8 cellular contexts compared by ENCODE assay signal in the genomic region with DNA sequence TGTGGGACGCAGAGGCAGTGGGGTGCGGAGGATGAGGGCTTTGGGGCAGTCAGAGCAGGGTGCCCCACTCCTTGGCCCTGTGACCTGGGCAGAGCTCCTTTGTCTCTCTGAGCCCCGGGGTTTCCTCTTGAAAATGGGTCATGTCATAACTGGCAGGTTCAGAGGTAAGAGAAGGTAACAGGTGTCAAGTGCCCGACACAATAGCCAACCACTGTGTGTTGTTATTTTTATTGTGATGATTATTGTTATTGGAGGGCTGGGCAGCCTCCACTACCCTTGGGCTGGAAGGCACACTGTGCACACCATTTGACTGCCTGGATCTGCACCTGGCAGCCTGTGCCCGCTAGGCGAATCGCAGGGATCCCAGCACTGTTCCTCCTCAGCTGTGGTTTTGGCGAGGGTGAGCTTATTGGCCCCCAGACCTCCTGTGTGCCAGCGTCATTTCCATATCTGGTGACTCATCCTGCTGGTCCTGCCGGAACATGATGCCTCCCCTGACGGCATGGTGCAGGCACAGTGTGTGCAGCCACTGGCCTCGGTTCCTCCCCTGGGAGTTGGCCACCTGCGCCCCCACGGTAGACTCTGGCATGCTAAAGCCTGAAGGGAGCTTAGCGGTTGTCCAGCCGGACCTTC. TPM values are rescaled to one million over a fixed set of nuclear protein-coding genes. Genes with fewer than 3 reads are reported as not detected.
DNase-seq lines count a peak whose midpoint lies in the region; ATAC-seq and TF ChIP-seq lines count a peak whose summit lies in the region.

No MANE protein-coding gene starts in this region.

- in situ Hi-C loops in astrocyte of the spinal cord (cut with HindIII; ENCODE audit: low sequenced_read_pairs), result no loop called here

- peak; percentile 19 for ATAC-seq in mucosa of descending colon
- no peak for ATAC-seq in HG02759 (IDR thresholded peaks at IDR 0.05; ENCODE audit: unreplicated experiment)
- ATAC-seq in HG03139 (IDR thresholded peaks at IDR 0.05; ENCODE audit: unreplicated experiment), result no peak

- H3K4me1 ChIP-seq in mucosa of descending colon (ENCODE audit: low read depth), result no peaks in the 10 kb centered on the region

- no peak for TF ChIP-seq CTCF in astrocyte of the spinal cord (IDR thresholded peaks at IDR 0.05; ENCODE audit: low read depth, low read length)
- no peak for TF ChIP-seq CTCF in mucosa of descending colon (IDR thresholded peaks at IDR 0.05)

- intact Hi-C loops in mucosa of descending colon (cut with DNase I, micrococcal nuclease), result no loop called here

- no peak overlapping the region for H3K4me3 ChIP-seq in astrocyte of the spinal cord (ENCODE audit: low read depth, low read length)
- H3K4me3 ChIP-seq in mucosa of descending colon, result no peak overlapping the region

- no peaks in the 10 kb centered on the region for H3K36me3 ChIP-seq in mucosa of descending colon (ENCODE audit: low read depth)

- peak; percentile 7 for DNase-seq in DMS153 treated with DMSO at 0.1 percent for 48 hours (lab: John Stamatoyannopoulos, UW; ENCODE audit: unreplicated experiment)
- peak; percentile 30 for DNase-seq in NCI-H1436 (lab: John Stamatoyannopoulos, UW)
- DNase-seq in astrocyte of the spinal cord (ENCODE audit: low read depth, low spot score), result peak; percentile 73
- no peak for DNase-seq in mucosa of descending colon
- no peak for DNase-seq in NCI-H2227 treated with DMSO at 0.1 percent for 48 hours (lab: John Stamatoyannopoulos, UW)
- no peak for DNase-seq in activated CD4-positive, alpha-beta T cell treated with anti-CD3 and anti-CD28 coated beads, Interleukin-2, amount 50 U/mL, for 48 hours

- H3K9me3 ChIP-seq in mucosa of descending colon, result no peaks in the 10 kb centered on the region

RNA-seq across cellular contexts. Expression of a gene that starts 15.4 kb away (rescaled TPM):
- 10 to 100 TPM in 1 of 3 donors, 1 to 10 TPM in 1, under 1 TPM in 1; 0.46 to 21.2 (median 1.7) TPM for total RNA-seq in mucosa of descending colon

RNA-seq across cellular contexts. Expression of a gene that starts 46.3 kb away (rescaled TPM):
- total RNA-seq in mucosa of descending colon, result 10 to 100 TPM; 54.4 to 69.3 (median 61.3) TPM

RNA-seq across cellular contexts. Expression of a gene that starts 46.4 kb away (rescaled TPM):
- not detected for total RNA-seq in mucosa of descending colon

RNA-seq across cellular contexts. Expression of a gene that starts 57.4 kb away (rescaled TPM):
- total RNA-seq in mucosa of descending colon, result 10 to 100 TPM; 30.9 to 40.7 (median 37.9) TPM

Comparison
In these comparisons a context has a peak if more than half of its experiments do, and no peak if none do; other contexts are left out.
1. DNase-seq: peak in DMS153 treated with DMSO at 0.1 percent for 48 hours (single experiment), NCI-H1436 (single experiment) and astrocyte of the spinal cord (single experiment); none in mucosa of descending colon (0 of 3), NCI-H2227 treated with DMSO at 0.1 percent for 48 hours (single experiment) and activated CD4-positive, alpha-beta T cell treated with anti-CD3 and anti-CD28 coated beads, Interleukin-2, amount 50 U/mL, for 48 hours (0 of 2).